8 cellular contexts compared by ENCODE assay signal in genomic region chr7:118104812-118105441, GRCh38.
DNase-seq lines count a peak whose midpoint lies in the region; ATAC-seq, FAIRE-seq and TF ChIP-seq lines count a peak whose summit lies in the region.

No MANE protein-coding gene starts in this region.

- TF ChIP-seq CTCF in K562 (IDR thresholded peaks at IDR 0.05 in 2 of 3, conservative IDR thresholded peaks at IDR 0.05 in 1 of 3; ENCODE audit: insufficient read depth in 2 of 3, low read depth in 1 of 3, low read length in 3 of 3) (peak; percentile 36 to 61 (median 37); a peak in 3 of 6 replicates), lung (IDR thresholded peaks at IDR 0.05; ENCODE audit: control extremely low read depth, extremely low read depth) (peak; percentile 3)

- peak; percentile 3 for DNase-seq in EH (ENCODE audit: low read depth)
- DNase-seq in NCI-H2029 treated with DMSO at 0.1 percent for 48 hours (lab: John Stamatoyannopoulos, UW) = peak; percentile 11
- peak in 2 of 4 experiments; percentile 12 to 13 for DNase-seq in K562 (ENCODE audit: extremely low read depth in 1 of 4, low spot score in 3 of 4)
- no peak for DNase-seq in lung (ENCODE audit: low spot score)
- DNase-seq in activated CD4-positive, alpha-beta memory T cell treated with anti-CD3 and anti-CD28 coated beads for 36 hours = no peak

- H3K4me2 ChIP-seq in K562 (ENCODE audit: insufficient read depth, low read length) = no peak overlapping the region

- CTCF ChIA-PET in K562 (lab: Yijun Ruan, JAX; ENCODE audit: low intra/inter-chr PET ratio) = interaction anchor here (0.6 kb wide), 1 partner anchor 47 kb away, joined by 3 read pairs; no protein-coding TSS in a partner anchor
- CTCF ChIA-PET in activated CD4-positive, alpha-beta memory T cell treated with anti-CD3 and anti-CD28 coated beads for 36 hours (lab: Charles Lee) = no interaction called here

- H3K4me3 Mint-ChIP-seq in activated CD4-positive, alpha-beta memory T cell treated with anti-CD3 and anti-CD28 coated beads for 36 hours = no peak overlapping the region

- no peak overlapping the region for H3K27ac Mint-ChIP-seq in activated CD4-positive, alpha-beta memory T cell treated with anti-CD3 and anti-CD28 coated beads for 36 hours

- BruUV-seq in K562 (replicated peaks; lab: Mats Ljungman, UMichigan) = no TSS peak

- H3K36me3 ChIP-seq in K562 (ENCODE audit: control insufficient read depth, insufficient read depth, low read length) = no peaks in the 10 kb centered on the region
- no peaks in the 10 kb centered on the region for H3K36me3 ChIP-seq in lung (ENCODE audit: control insufficient read depth in 2 of 2, insufficient read depth in 2 of 2, low read length in 2 of 2)

- H3K4me1 ChIP-seq in K562 (replicated peaks in 1 of 2; ENCODE audit: control insufficient read depth in 2 of 2, insufficient read depth in 2 of 2, low read length in 2 of 2) (no peaks in the 10 kb centered on the region), lung (ENCODE audit: control insufficient read depth in 2 of 2, insufficient read depth in 2 of 2, low read length in 2 of 2) (no peaks in the 10 kb centered on the region)

- no peaks in the 10 kb centered on the region for H4K20me1 ChIP-seq in K562 (replicated peaks; ENCODE audit: control insufficient read depth, insufficient read depth, low read length)

- POLR2A ChIA-PET in K562 (lab: Yijun Ruan, JAX) = no interaction called here
- POLR2A ChIA-PET in activated CD4-positive, alpha-beta memory T cell treated with anti-CD3 and anti-CD28 coated beads for 36 hours (lab: Charles Lee) = no interaction called here

- H3K27me3 ChIP-seq in K562 (ENCODE audit: control insufficient read depth in 2 of 2, insufficient read depth in 2 of 2, low read length in 2 of 2) = no peaks in the 10 kb centered on the region
- H3K27me3 ChIP-seq in lung (ENCODE audit: control insufficient read depth, insufficient read depth) = no peaks in the 10 kb centered on the region

- FAIRE-seq in K562 (lab: Jason Lieb, UNC) = peak; percentile 72

- H3K27me3 Mint-ChIP-seq in activated CD4-positive, alpha-beta memory T cell treated with anti-CD3 and anti-CD28 coated beads for 36 hours = peaks cover 1% of the 10 kb centered on the region

- TF ChIP-seq POLR2A in K562 (conservative IDR thresholded peaks at IDR 0.05) = no peak

- peak; percentile 64 for ATAC-seq in GM21786 (IDR thresholded peaks at IDR 0.05; ENCODE audit: unreplicated experiment)
- peak; percentile 73 for ATAC-seq in K562
- no peak for ATAC-seq in lung (ENCODE audit: insufficient read depth, low FRiP score)
- ATAC-seq in GM21367 (IDR thresholded peaks at IDR 0.05; ENCODE audit: unreplicated experiment) = no peak
- ATAC-seq in HG02840 (IDR thresholded peaks at IDR 0.05; ENCODE audit: low FRiP score, unreplicated experiment) = no peak

- no peak for TF ChIP-seq EP300 in K562 (IDR thresholded peaks at IDR 0.05; ENCODE audit: low read length)

- H3K9me1 ChIP-seq in K562 (ENCODE audit: control insufficient read depth, insufficient read depth, low read length) = no peaks in the 10 kb centered on the region

- H3K9me3 ChIP-seq in K562 (replicated peaks; ENCODE audit: control insufficient read depth, insufficient read depth, low read depth, low read length) = no peaks in the 10 kb centered on the region
- H3K9me3 ChIP-seq in lung (ENCODE audit: control insufficient read depth in 2 of 2, insufficient read depth in 1 of 2, low read length in 1 of 2) = no peaks in the 10 kb centered on the region

- no peaks in the 10 kb centered on the region for H3K9me3 Mint-ChIP-seq in activated CD4-positive, alpha-beta memory T cell treated with anti-CD3 and anti-CD28 coated beads for 36 hours

- intact Hi-C loops in K562 (cut with micrococcal nuclease) = loop anchor here (5.0 to 10.0 kb wide), 3 partner anchors 350 to 648 kb away; no protein-coding TSS in a partner anchor
- intact Hi-C loops in activated CD4-positive, alpha-beta memory T cell treated with anti-CD3 and anti-CD28 coated beads for 36 hours (cut with micrococcal nuclease) = no loop called here

- no peak overlapping the region for H3K9ac ChIP-seq in K562 (ENCODE audit: insufficient read depth in 1 of 2, low read depth in 2 of 2, low read length in 2 of 2)

- 0% methylated on average over 2 of the region's 2 CpGs for WGBS in K562 (ENCODE audit: insufficient coverage, low coverage, missing lambda C conversion rate)
- WGBS in lung, 2 donors = 13 to 22% methylated on average over 2 of the region's 2 CpGs

- no peak overlapping the region for H3K4me3 ChIP-seq in K562
- H3K4me3 ChIP-seq in lung = no peak overlapping the region

- H3K79me2 ChIP-seq in K562 (ENCODE audit: control insufficient read depth, insufficient read depth, low read length) = no peaks in the 10 kb centered on the region

- peak; percentile 73 to 81 for TF ChIP-seq RAD21 in K562 (CRISPR knock-in tag; conservative IDR thresholded peaks at IDR 0.05 in 1 of 2, IDR thresholded peaks at IDR 0.05 in 1 of 2)

- H3K36me3 Mint-ChIP-seq in activated CD4-positive, alpha-beta memory T cell treated with anti-CD3 and anti-CD28 coated beads for 36 hours = no peaks in the 10 kb centered on the region

- H3K4me1 Mint-ChIP-seq in activated CD4-positive, alpha-beta memory T cell treated with anti-CD3 and anti-CD28 coated beads for 36 hours (ENCODE audit: low read depth) = no peaks in the 10 kb centered on the region

- in situ Hi-C loops in K562 (cut with MboI) = no loop called here

- H2AFZ ChIP-seq in K562 (ENCODE audit: low read depth, low read length) = no peak overlapping the region

- H3K27ac ChIP-seq in K562 (ENCODE audit: extremely low read depth, low read depth, low read length) (no peak overlapping the region), lung (ENCODE audit: low read depth in 1 of 2, low read length in 1 of 2) (no peak overlapping the region)

TF ChIP-seq in K562, 482 proteins besides CTCF, POLR2A, EP300 and RAD21 (continues in another document):
- TF ChIP-seq DEAF1 (CRISPR knock-in tag; IDR thresholded peaks at IDR 0.05) = peak; percentile 51
- no peak for TF ChIP-seq CHAMP1 (IDR thresholded peaks at IDR 0.05)
- no peak for TF ChIP-seq FOXO4 (CRISPR knock-in tag; IDR thresholded peaks at IDR 0.05)
- TF ChIP-seq MYC (IDR thresholded peaks at IDR 0.05; ENCODE audit: low read depth, low read length) = no peak
- no peak for TF ChIP-seq MYC (CRISPR knock-in tag; IDR thresholded peaks at IDR 0.05; ENCODE audit: borderline replicate concordance, low read depth)
- TF ChIP-seq GTF2B (IDR thresholded peaks at IDR 0.05; ENCODE audit: extremely low read depth, insufficient read length) = no peak
- no peak for TF ChIP-seq SRSF3 (IDR thresholded peaks at IDR 0.05; ENCODE audit: insufficient read depth, low read length)

Comparison
In these comparisons a context has a peak if more than half of its experiments do, and no peak if none do; other contexts are left out.
1. DNase-seq: peak in EH (single experiment) and NCI-H2029 treated with DMSO at 0.1 percent for 48 hours (single experiment); none in lung (single experiment) and activated CD4-positive, alpha-beta memory T cell treated with anti-CD3 and anti-CD28 coated beads for 36 hours (single experiment).
2. ATAC-seq: peak in GM21786 (single experiment) and K562 (single experiment); none in lung (single experiment), GM21367 (single experiment) and HG02840 (single experiment).